Comparison of ENCODE assay signal across 8 cellular contexts in genomic region chr1:145956776-145957442, GRCh38. TPM values are rescaled to one million over a fixed set of nuclear protein-coding genes. Genes with fewer than 3 reads are reported as not detected.
DNase-seq lines count a peak whose midpoint lies in the region; ATAC-seq, FAIRE-seq and TF ChIP-seq lines count a peak whose summit lies in the region.

No MANE protein-coding gene starts in this region.

- H3K27me3 ChIP-seq in HUES64 (ENCODE audit: insufficient read depth, low read length) (peaks cover 79% of the 10 kb centered on the region), K562 (ENCODE audit: control insufficient read depth in 2 of 2, insufficient read depth in 2 of 2, low read length in 2 of 2) (no peaks in the 10 kb centered on the region)

- FAIRE-seq in A549 (lab: Jason Lieb, UNC) (no peak), K562 (lab: Jason Lieb, UNC) (no peak)

- no peak for TF ChIP-seq CTCF in A549 (IDR thresholded peaks at IDR 0.05)
- no peak for TF ChIP-seq CTCF in K562 (IDR thresholded peaks at IDR 0.05 in 2 of 3, conservative IDR thresholded peaks at IDR 0.05 in 1 of 3; ENCODE audit: insufficient read depth in 2 of 3, low read depth in 1 of 3, low read length in 3 of 3)

- no peak for TF ChIP-seq RAD21 in A549 (conservative IDR thresholded peaks at IDR 0.05 in 1 of 2, IDR thresholded peaks at IDR 0.05 in 1 of 2)
- TF ChIP-seq RAD21 in K562 (CRISPR knock-in tag; conservative IDR thresholded peaks at IDR 0.05 in 1 of 2, IDR thresholded peaks at IDR 0.05 in 1 of 2), result no peak

- H3K36me3 ChIP-seq in HUES64 (ENCODE audit: insufficient read depth, low read length) (no peaks in the 10 kb centered on the region), K562 (ENCODE audit: control insufficient read depth, insufficient read depth, low read length) (no peaks in the 10 kb centered on the region)

- TSS peak; percentile 51 for BruUV-seq in K562 (replicated peaks; lab: Mats Ljungman, UMichigan)

- WGBS in A549 (ENCODE audit: missing lambda C conversion rate), result 8% methylated on average over 3 of the region's 3 CpGs
- WGBS in HUES64, result 54% methylated on average over 3 of the region's 3 CpGs
- 0% methylated on average over 3 of the region's 3 CpGs for WGBS in K562 (ENCODE audit: insufficient coverage, low coverage, missing lambda C conversion rate)

- H3K9ac ChIP-seq in HUES64 (ENCODE audit: low read depth, low read length) (no peak overlapping the region), K562 (ENCODE audit: insufficient read depth in 1 of 2, low read depth in 2 of 2, low read length in 2 of 2) (peak overlapping the region; percentile 70 to 98)

- no peak for DNase-seq in A549 (ENCODE audit: low read depth in 1 of 2, low spot score in 1 of 2)
- DNase-seq in K562 (ENCODE audit: extremely low read depth in 1 of 4, low spot score in 3 of 4), result no peak
- DNase-seq in left kidney (ENCODE audit: low read depth, low spot score), result peak; percentile 16
- DNase-seq in substantia nigra (lab: John Stamatoyannopoulos, UW), result peak in 8 of 49 donors; percentile 3 to 30 (median 12)
- no peak for DNase-seq in germinal center (ENCODE audit: low spot score)

- H3K27ac ChIP-seq in A549 (peak overlapping the region; percentile 91 to 97), HUES64 (ENCODE audit: low read depth, low read length) (no peak overlapping the region), K562 (ENCODE audit: extremely low read depth, low read depth, low read length) (peak overlapping the region; percentile 74), substantia nigra (ENCODE audit: low read depth, low read length, poor library complexity, severe bottlenecking) (peak overlapping the region; percentile 94)

- no peaks in the 10 kb centered on the region for H4K20me1 ChIP-seq in K562 (replicated peaks; ENCODE audit: control insufficient read depth, insufficient read depth, low read length)

- H3K4me1 ChIP-seq in A549 (peaks cover 36% of the 10 kb centered on the region), HUES64 (ENCODE audit: insufficient read depth, low read length) (peaks cover 10% of the 10 kb centered on the region; the same call in 1 of the 2 replicates), K562 (replicated peaks in 1 of 2; ENCODE audit: control insufficient read depth in 2 of 2, insufficient read depth in 2 of 2, low read length in 2 of 2) (peaks cover 20 to 23% of the 10 kb centered on the region in 2 experiments; a peak in 4 of 5 replicates)

- no peaks in the 10 kb centered on the region for H3K9me1 ChIP-seq in K562 (ENCODE audit: control insufficient read depth, insufficient read depth, low read length)

- H2AFZ ChIP-seq in K562 (ENCODE audit: low read depth, low read length), result peak overlapping the region; percentile 92

- in situ Hi-C loops in K562 (cut with MboI), result no loop called here

- intact Hi-C loops in K562 (cut with micrococcal nuclease), result loop anchor here (2.0 kb wide), 1 partner anchor 24 kb away; no protein-coding TSS in a partner anchor

- H3K79me2 ChIP-seq in K562 (ENCODE audit: control insufficient read depth, insufficient read depth, low read length), result peaks cover 29% of the 10 kb centered on the region

- H3K4me2 ChIP-seq in A549 (peak overlapping the region; percentile 95), K562 (ENCODE audit: insufficient read depth, low read length) (peak overlapping the region; percentile 91)

- POLR2A ChIA-PET in A549 (lab: Yijun Ruan, JAX), result interaction anchor here (0.8 to 3.8 kb wide), 7 partner anchors 15 to 111 kb away, joined by 3 to 62 read pairs (median 9); partner anchors contain the start of genes NUDT17, PEX11B, PIAS3 and RBM8A
- POLR2A ChIA-PET in K562 (lab: Yijun Ruan, JAX), result interaction anchor here (0.6 to 2.7 kb wide), 8 partner anchors 13 to 95 kb away, joined by 3 to 18 read pairs (median 8); partner anchors contain the start of gene RBM8A

- H3K4me3 ChIP-seq in A549 (peak overlapping the region; percentile 68), HUES64 (ENCODE audit: low read length) (peak overlapping the region; percentile 65), K562 (peak overlapping the region; percentile 79)

- H3K9me3 ChIP-seq in A549, result no peaks in the 10 kb centered on the region
- no peaks in the 10 kb centered on the region for H3K9me3 ChIP-seq in HUES64 (ENCODE audit: insufficient read depth, low read depth, low read length)
- no peaks in the 10 kb centered on the region for H3K9me3 ChIP-seq in K562 (replicated peaks; ENCODE audit: control insufficient read depth, insufficient read depth, low read depth, low read length)

- CTCF ChIA-PET in A549 (lab: Yijun Ruan, JAX) (interaction anchor here (0.6 to 4.1 kb wide), 6 partner anchors 10 to 47 kb away, joined by 3 to 18 read pairs (median 11); partner anchors contain the start of genes ITGA10 and RBM8A), K562 (lab: Yijun Ruan, JAX; ENCODE audit: low intra/inter-chr PET ratio) (no interaction called here)

- ATAC-seq in A549 (no peak), K562 (no peak), HG03159 (IDR thresholded peaks at IDR 0.05; ENCODE audit: unreplicated experiment) (no peak), GM21390 (IDR thresholded peaks at IDR 0.05; ENCODE audit: unreplicated experiment) (no peak)

- TF ChIP-seq POLR2A in A549 (IDR thresholded peaks at IDR 0.05; ENCODE audit: low read length) (no peak), K562 (conservative IDR thresholded peaks at IDR 0.05) (no peak)

- no peak for TF ChIP-seq EP300 in A549 (IDR thresholded peaks at IDR 0.05)
- TF ChIP-seq EP300 in K562 (IDR thresholded peaks at IDR 0.05; ENCODE audit: low read length), result 0 out of 2 replicates have a peak, but pooled peaks have one; percentile 4

RNA-seq across cellular contexts. Expression of gene LIX1L, which starts 0.9 kb away (rescaled TPM):
- polyA plus RNA-seq in A549 (2011; rRNA removed) (33.0 and 35.8 TPM in 2 replicates), A549 (2017; fragmentation: RNase III; extraction: RNeasy Plus Mini Kit Qiagen cat#74134 plus additional on column Dnase treatment) (8.6 to 10.5 TPM (median 10.1 TPM) in 3 replicates), K562 (2011; rRNA removed) (20.6 and 26.5 TPM in 2 replicates), K562 (2014; fragmentation: Illumina TruSeq; extraction: Trizol) (10.5 and 12.5 TPM in 2 replicates), K562 (2014; fragmentation: Nextera tagmentation; extraction: Ambion mirVana) (1 to 10 TPM; 4.6 to 9.2 TPM), K562 (2014; rRNA removed) (13.5 and 16.1 TPM in 2 replicates)
- polyA plus RNA-seq in A549 (2012; cell fraction: cytosol; rRNA removed), result 16.2 and 18.8 TPM in 2 replicates
- 6.8 and 10.8 TPM in 2 replicates for polyA plus RNA-seq in A549 (2012; cell fraction: nucleus; rRNA removed)
- 15.9 and 18.4 TPM in 2 replicates for polyA minus RNA-seq in A549 (2011; rRNA and poly(A)+ RNA removed)
- 5.9 TPM for polyA plus RNA-seq in HUES64 (2013, experiment 1 of 2)
- 8.3 TPM for polyA plus RNA-seq in HUES64 (2013, experiment 2 of 2)
- total RNA-seq in K562 (2011; cell fraction: chromatin; rRNA removed; ENCODE audit: low replicate concordance), result 5.2 and 6.2 TPM in 2 replicates
- 4.7 and 4.8 TPM in 2 replicates for total RNA-seq in K562 (2011; cell fraction: nucleolus; rRNA removed)
- total RNA-seq in K562 (2011; cell fraction: nucleoplasm; rRNA removed), result 8.9 and 14.7 TPM in 2 replicates
- total RNA-seq in K562 (2014; rRNA removed) (7.4 and 10.7 TPM in 2 replicates), K562 (2014; rRNA removed; fragmentation: Illumina TruSeq; extraction: Trizol) (10.0 and 11.0 TPM in 2 replicates), K562 (2015; rRNA removed; fragmentation: Illumina TruSeq; extraction: Trizol) (11.7 and 12.9 TPM in 2 replicates), K562 (2021) (15.7 and 16.4 TPM in 2 replicates)
- 23.9 and 30.3 TPM in 2 replicates for polyA plus RNA-seq in K562 (2011; cell fraction: cytosol; rRNA removed)
- polyA plus RNA-seq in K562 (2011; cell fraction: nucleus; rRNA removed), result 5.3 and 5.5 TPM in 2 replicates
- 4.7 and 8.4 TPM in 2 replicates for polyA plus RNA-seq in K562 (2012)
- 17.0 and 21.0 TPM in 2 replicates for polyA minus RNA-seq in K562 (2011; rRNA and poly(A)+ RNA removed)
- 11.1 and 12.0 TPM in 2 replicates for polyA minus RNA-seq in K562 (2011; cell fraction: cytosol; rRNA and poly(A)+ RNA removed)
- polyA minus RNA-seq in K562 (2011; cell fraction: nucleus; rRNA and poly(A)+ RNA removed), result 1.8 and 3.0 TPM in 2 replicates

RNA-seq across cellular contexts. Expression of gene ANKRD34A, which starts 7.5 kb away (rescaled TPM):
- polyA plus RNA-seq in A549 (2011; rRNA removed) (0.30 and 0.34 TPM in 2 replicates), A549 (2017; fragmentation: RNase III; extraction: RNeasy Plus Mini Kit Qiagen cat#74134 plus additional on column Dnase treatment) (0.25 to 0.59 TPM (median 0.39 TPM) in 3 replicates), K562 (2011; rRNA removed) (0.81 and 1.0 TPM in 2 replicates), K562 (2014; fragmentation: Illumina TruSeq; extraction: Trizol) (0.80 and 0.91 TPM in 2 replicates), K562 (2014; fragmentation: Nextera tagmentation; extraction: Ambion mirVana) (under 1 TPM; 0.06 to 0.07 TPM), K562 (2014; rRNA removed) (0.64 and 0.81 TPM in 2 replicates)
- polyA plus RNA-seq in A549 (2012; cell fraction: cytosol; rRNA removed), result 0.17 and 0.29 TPM in 2 replicates
- 0.50 and 0.79 TPM in 2 replicates for polyA plus RNA-seq in A549 (2012; cell fraction: nucleus; rRNA removed)
- 0.15 and 0.33 TPM in 2 replicates for polyA minus RNA-seq in A549 (2011; rRNA and poly(A)+ RNA removed)
- 0.15 TPM for polyA plus RNA-seq in HUES64 (2013, experiment 1 of 2)
- polyA plus RNA-seq in HUES64 (2013, experiment 2 of 2), result 0.25 TPM
- 1.7 and 2.2 TPM in 2 replicates for total RNA-seq in K562 (2011; cell fraction: chromatin; rRNA removed; ENCODE audit: low replicate concordance)
- total RNA-seq in K562 (2011; cell fraction: nucleolus; rRNA removed), result 2.3 and 3.2 TPM in 2 replicates
- total RNA-seq in K562 (2011; cell fraction: nucleoplasm; rRNA removed), result 2.1 and 2.3 TPM in 2 replicates
- total RNA-seq in K562 (2014; rRNA removed) (0.41 and 0.86 TPM in 2 replicates), K562 (2014; rRNA removed; fragmentation: Illumina TruSeq; extraction: Trizol) (0.18 and 0.38 TPM in 2 replicates), K562 (2015; rRNA removed; fragmentation: Illumina TruSeq; extraction: Trizol) (0.43 and 0.45 TPM in 2 replicates), K562 (2021) (0.89 and 1.6 TPM in 2 replicates)
- polyA plus RNA-seq in K562 (2011; cell fraction: cytosol; rRNA removed), result 0.80 and 1.2 TPM in 2 replicates
- polyA plus RNA-seq in K562 (2011; cell fraction: nucleus; rRNA removed), result 3.0 and 4.9 TPM in 2 replicates
- polyA plus RNA-seq in K562 (2012), result 0.68 and 1.0 TPM in 2 replicates
- 0.49 and 0.72 TPM in 2 replicates for polyA minus RNA-seq in K562 (2011; rRNA and poly(A)+ RNA removed)
- 0.38 and 1.2 TPM in 2 replicates for polyA minus RNA-seq in K562 (2011; cell fraction: cytosol; rRNA and poly(A)+ RNA removed)
- 1.9 and 2.0 TPM in 2 replicates for polyA minus RNA-seq in K562 (2011; cell fraction: nucleus; rRNA and poly(A)+ RNA removed)

RNA-seq across cellular contexts. Expression of gene POLR3GL, which starts 7.6 kb away (rescaled TPM):
- polyA plus RNA-seq in A549 (2011; rRNA removed) (11.0 and 15.7 TPM in 2 replicates), A549 (2017; fragmentation: RNase III; extraction: RNeasy Plus Mini Kit Qiagen cat#74134 plus additional on column Dnase treatment) (11.0 to 14.3 TPM (median 12.6 TPM) in 3 replicates), K562 (2011; rRNA removed) (31.0 and 39.4 TPM in 2 replicates), K562 (2014; fragmentation: Illumina TruSeq; extraction: Trizol) (47.6 and 47.9 TPM in 2 replicates), K562 (2014; fragmentation: Nextera tagmentation; extraction: Ambion mirVana) (10 to 100 TPM; 14.6 to 21.7 TPM), K562 (2014; rRNA removed) (36.1 and 48.4 TPM in 2 replicates)
- polyA plus RNA-seq in A549 (2012; cell fraction: cytosol; rRNA removed), result 5.1 and 5.2 TPM in 2 replicates
- 2.3 and 2.6 TPM in 2 replicates for polyA plus RNA-seq in A549 (2012; cell fraction: nucleus; rRNA removed)
- polyA minus RNA-seq in A549 (2011; rRNA and poly(A)+ RNA removed), result 5.2 TPM in 2 replicates
- 6.5 TPM for polyA plus RNA-seq in HUES64 (2013, experiment 1 of 2)
- polyA plus RNA-seq in HUES64 (2013, experiment 2 of 2), result 10.1 TPM
- total RNA-seq in K562 (2011; cell fraction: chromatin; rRNA removed; ENCODE audit: low replicate concordance), result 13.4 and 16.3 TPM in 2 replicates
- 10.0 TPM in 2 replicates for total RNA-seq in K562 (2011; cell fraction: nucleolus; rRNA removed)
- 9.5 and 10.3 TPM in 2 replicates for total RNA-seq in K562 (2011; cell fraction: nucleoplasm; rRNA removed)
- total RNA-seq in K562 (2014; rRNA removed) (28.5 and 29.6 TPM in 2 replicates), K562 (2014; rRNA removed; fragmentation: Illumina TruSeq; extraction: Trizol) (38.6 and 48.4 TPM in 2 replicates), K562 (2015; rRNA removed; fragmentation: Illumina TruSeq; extraction: Trizol) (35.2 and 38.2 TPM in 2 replicates), K562 (2021) (17.3 and 21.1 TPM in 2 replicates)
- polyA plus RNA-seq in K562 (2011; cell fraction: cytosol; rRNA removed), result 20.4 and 22.2 TPM in 2 replicates
- polyA plus RNA-seq in K562 (2011; cell fraction: nucleus; rRNA removed), result 18.8 and 22.7 TPM in 2 replicates
- polyA plus RNA-seq in K562 (2012), result 37.6 and 38.4 TPM in 2 replicates
- polyA minus RNA-seq in K562 (2011; rRNA and poly(A)+ RNA removed), result 13.5 and 15.8 TPM in 2 replicates
- 8.9 and 9.3 TPM in 2 replicates for polyA minus RNA-seq in K562 (2011; cell fraction: cytosol; rRNA and poly(A)+ RNA removed)
- polyA minus RNA-seq in K562 (2011; cell fraction: nucleus; rRNA and poly(A)+ RNA removed), result 7.8 and 13.4 TPM in 2 replicates

RNA-seq across cellular contexts. Expression of gene RBM8A, which starts 29.6 kb away (rescaled TPM):
- polyA plus RNA-seq in A549 (2011; rRNA removed) (152 and 281 TPM in 2 replicates), A549 (2017; fragmentation: RNase III; extraction: RNeasy Plus Mini Kit Qiagen cat#74134 plus additional on column Dnase treatment) (240 to 278 TPM (median 245 TPM) in 3 replicates), K562 (2011; rRNA removed) (152 and 225 TPM in 2 replicates), K562 (2014; fragmentation: Illumina TruSeq; extraction: Trizol) (240 and 324 TPM in 2 replicates), K562 (2014; fragmentation: Nextera tagmentation; extraction: Ambion mirVana) (1,000 to 10,000 TPM in 1 of 2 experiments, 100 to 1,000 TPM in 1; 763 to 1,035 TPM), K562 (2014; rRNA removed) (301 and 311 TPM in 2 replicates)
- polyA plus RNA-seq in A549 (2012; cell fraction: cytosol; rRNA removed), result 135 and 262 TPM in 2 replicates
- 59.1 and 116 TPM in 2 replicates for polyA plus RNA-seq in A549 (2012; cell fraction: nucleus; rRNA removed)
- 53.0 and 54.2 TPM in 2 replicates for polyA minus RNA-seq in A549 (2011; rRNA and poly(A)+ RNA removed)
- 184 TPM for polyA plus RNA-seq in HUES64 (2013, experiment 1 of 2)
- 175 TPM for polyA plus RNA-seq in HUES64 (2013, experiment 2 of 2)
- 63.9 and 101 TPM in 2 replicates for total RNA-seq in K562 (2011; cell fraction: chromatin; rRNA removed; ENCODE audit: low replicate concordance)
- total RNA-seq in K562 (2011; cell fraction: nucleolus; rRNA removed), result 34.0 and 44.1 TPM in 2 replicates
- 61.8 and 68.6 TPM in 2 replicates for total RNA-seq in K562 (2011; cell fraction: nucleoplasm; rRNA removed)
- total RNA-seq in K562 (2014; rRNA removed) (235 and 257 TPM in 2 replicates), K562 (2014; rRNA removed; fragmentation: Illumina TruSeq; extraction: Trizol) (228 and 266 TPM in 2 replicates), K562 (2015; rRNA removed; fragmentation: Illumina TruSeq; extraction: Trizol) (283 and 291 TPM in 2 replicates), K562 (2021) (206 and 215 TPM in 2 replicates)
- 67.1 and 160 TPM in 2 replicates for polyA plus RNA-seq in K562 (2011; cell fraction: cytosol; rRNA removed)
- polyA plus RNA-seq in K562 (2011; cell fraction: nucleus; rRNA removed), result 67.1 and 106 TPM in 2 replicates
- polyA plus RNA-seq in K562 (2012), result 172 and 328 TPM in 2 replicates
- 126 and 166 TPM in 2 replicates for polyA minus RNA-seq in K562 (2011; rRNA and poly(A)+ RNA removed)
- polyA minus RNA-seq in K562 (2011; cell fraction: cytosol; rRNA and poly(A)+ RNA removed), result 31.0 and 43.5 TPM in 2 replicates
- polyA minus RNA-seq in K562 (2011; cell fraction: nucleus; rRNA and poly(A)+ RNA removed), result 26.1 and 42.1 TPM in 2 replicates

RNA-seq across cellular contexts. Expression of gene PEX11B, which starts 38.4 kb away (rescaled TPM):
- 35.5 and 40.6 TPM in 2 replicates for polyA plus RNA-seq in A549 (2011; rRNA removed)
- 12.4 and 13.7 TPM in 2 replicates for polyA plus RNA-seq in A549 (2012; cell fraction: cytosol; rRNA removed)
- 8.0 and 11.3 TPM in 2 replicates for polyA plus RNA-seq in A549 (2012; cell fraction: nucleus; rRNA removed)
- polyA plus RNA-seq in A549 (2017; fragmentation: RNase III; extraction: RNeasy Plus Mini Kit Qiagen cat#74134 plus additional on column Dnase treatment), result 13.9 to 15.2 TPM (median 14.2 TPM) in 3 replicates
- polyA minus RNA-seq in A549 (2011; rRNA and poly(A)+ RNA removed), result 15.0 and 15.8 TPM in 2 replicates
- 7.6 TPM for polyA plus RNA-seq in HUES64 (2013, experiment 1 of 2)
- 12.7 TPM for polyA plus RNA-seq in HUES64 (2013, experiment 2 of 2)
- total RNA-seq in K562 (2011; cell fraction: chromatin; rRNA removed; ENCODE audit: low replicate concordance), result 12.2 and 19.4 TPM in 2 replicates
- total RNA-seq in K562 (2011; cell fraction: nucleolus; rRNA removed), result 6.8 and 8.4 TPM in 2 replicates
- total RNA-seq in K562 (2011; cell fraction: nucleoplasm; rRNA removed), result 14.8 and 21.1 TPM in 2 replicates
- 13.2 and 18.8 TPM in 2 replicates for total RNA-seq in K562 (2014; rRNA removed)
- total RNA-seq in K562 (2014; rRNA removed; fragmentation: Illumina TruSeq; extraction: Trizol), result 16.9 and 18.1 TPM in 2 replicates
- 18.5 and 18.6 TPM in 2 replicates for total RNA-seq in K562 (2015; rRNA removed; fragmentation: Illumina TruSeq; extraction: Trizol)
- 18.9 and 21.2 TPM in 2 replicates for total RNA-seq in K562 (2021)
- 60.0 and 60.3 TPM in 2 replicates for polyA plus RNA-seq in K562 (2011; rRNA removed)
- 22.5 and 45.5 TPM in 2 replicates for polyA plus RNA-seq in K562 (2011; cell fraction: cytosol; rRNA removed)
- polyA plus RNA-seq in K562 (2011; cell fraction: nucleus; rRNA removed), result 18.3 and 30.9 TPM in 2 replicates
- 26.1 and 28.8 TPM in 2 replicates for polyA plus RNA-seq in K562 (2012)
- polyA plus RNA-seq in K562 (2014; fragmentation: Illumina TruSeq; extraction: Trizol), result 24.6 and 26.3 TPM in 2 replicates
- polyA plus RNA-seq in K562 (2014; fragmentation: Nextera tagmentation; extraction: Ambion mirVana), result 10 to 100 TPM; 42.3 to 52.7 TPM
- 21.7 and 23.4 TPM in 2 replicates for polyA plus RNA-seq in K562 (2014; rRNA removed)
- 18.8 and 21.3 TPM in 2 replicates for polyA minus RNA-seq in K562 (2011; rRNA and poly(A)+ RNA removed)
- polyA minus RNA-seq in K562 (2011; cell fraction: cytosol; rRNA and poly(A)+ RNA removed), result 10.7 and 11.7 TPM in 2 replicates
- polyA minus RNA-seq in K562 (2011; cell fraction: nucleus; rRNA and poly(A)+ RNA removed), result 5.0 and 6.7 TPM in 2 replicates

Comparison
In these comparisons a context has a peak if more than half of its experiments do, and no peak if none do; other contexts are left out.
1. Of the 35 proteins assayed by ChIP-seq in both K562 and A549: peak only in K562: EP300; only in A549: none; in both: none; in neither: 34.